Comparison of ENCODE assay signal across 8 cellular contexts in the genomic region with DNA sequence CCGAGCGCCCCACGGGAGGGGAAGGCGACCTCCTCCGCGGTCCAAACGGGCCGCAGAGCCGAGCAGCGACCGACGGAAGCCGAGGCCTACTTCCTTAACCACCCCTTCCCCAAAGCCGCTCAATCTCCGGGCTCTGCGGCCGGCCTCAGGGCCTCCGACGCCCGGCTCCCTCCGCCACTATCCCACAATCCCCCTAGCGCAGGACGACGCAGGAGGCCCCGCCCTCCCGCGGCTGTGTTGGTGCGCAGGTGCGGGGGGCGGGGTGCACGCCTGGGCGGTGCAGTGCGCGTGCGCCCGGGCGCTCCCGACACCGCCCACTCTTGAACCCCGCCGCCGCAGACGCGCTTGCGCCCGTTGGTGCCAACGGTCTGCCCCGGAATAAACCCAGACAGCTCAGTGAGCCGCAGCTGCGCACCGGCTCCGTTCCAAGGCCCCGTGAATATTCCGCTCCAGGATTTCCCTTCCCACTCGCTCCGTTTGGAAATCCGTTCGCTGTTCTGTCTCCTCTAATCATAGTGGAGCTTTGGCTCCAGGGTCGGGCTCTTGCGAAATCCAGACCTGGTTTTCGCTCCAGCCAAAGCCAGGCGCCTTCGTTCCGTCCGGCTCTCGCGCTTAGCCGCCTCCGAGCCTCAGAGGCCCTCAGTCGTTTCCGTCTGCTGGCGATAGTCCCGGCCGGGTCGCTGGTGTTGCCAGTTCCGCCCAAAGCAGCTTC. TPM values are rescaled to one million over a fixed set of nuclear protein-coding genes. Genes with fewer than 3 reads are reported as not detected.
A peak's percentile ranks its signal among the peaks of the same experiment; 100 is the strongest.
DNase-seq lines count a peak whose midpoint lies in the region; ATAC-seq lines count a peak whose summit lies in the region.

A gene with protein sequence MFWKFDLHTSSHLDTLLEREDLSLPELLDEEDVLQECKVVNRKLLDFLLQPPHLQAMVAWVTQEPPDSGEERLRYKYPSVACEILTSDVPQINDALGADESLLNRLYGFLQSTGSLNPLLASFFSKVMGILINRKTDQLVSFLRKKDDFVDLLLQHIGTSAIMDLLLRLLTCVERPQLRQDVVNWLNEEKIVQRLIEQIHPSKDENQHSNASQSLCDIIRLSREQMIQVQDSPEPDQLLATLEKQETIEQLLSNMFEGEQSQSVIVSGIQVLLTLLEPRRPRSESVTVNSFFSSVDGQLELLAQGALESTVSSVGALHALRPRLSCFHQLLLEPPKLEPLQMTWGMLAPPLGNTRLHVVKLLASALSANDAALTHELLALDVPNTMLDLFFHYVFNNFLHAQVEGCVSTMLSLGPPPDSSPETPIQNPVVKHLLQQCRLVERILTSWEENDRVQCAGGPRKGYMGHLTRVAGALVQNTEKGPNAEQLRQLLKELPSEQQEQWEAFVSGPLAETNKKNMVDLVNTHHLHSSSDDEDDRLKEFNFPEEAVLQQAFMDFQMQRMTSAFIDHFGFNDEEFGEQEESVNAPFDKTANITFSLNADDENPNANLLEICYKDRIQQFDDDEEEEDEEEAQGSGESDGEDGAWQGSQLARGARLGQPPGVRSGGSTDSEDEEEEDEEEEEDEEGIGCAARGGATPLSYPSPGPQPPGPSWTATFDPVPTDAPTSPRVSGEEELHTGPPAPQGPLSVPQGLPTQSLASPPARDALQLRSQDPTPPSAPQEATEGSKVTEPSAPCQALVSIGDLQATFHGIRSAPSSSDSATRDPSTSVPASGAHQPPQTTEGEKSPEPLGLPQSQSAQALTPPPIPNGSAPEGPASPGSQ (minus strand): TSS at position 190 of the 712 bp plus-strand sequence. CDS start 11,914 bp downstream, outside the sequence.

- H3K27ac Mint-ChIP-seq in activated naive CD4-positive, alpha-beta T cell treated with anti-CD3 and anti-CD28 coated beads, Interleukin-2, amount 50 U/mL, for 72 hours: peak within 1 kb of the TSS; percentile 97

- H3K4me3 ChIP-seq in GM08714 (ENCODE audit: low read length): peak within 1 kb of the TSS; percentile 92

- peaks cover 43 to 48% of the 10 kb centered on the region in 2 donors for H3K36me3 Mint-ChIP-seq in activated naive CD4-positive, alpha-beta T cell treated with anti-CD3 and anti-CD28 coated beads, Interleukin-2, amount 50 U/mL, for 72 hours

- peak; percentile 71 for ATAC-seq in HG02610 (IDR thresholded peaks at IDR 0.05; ENCODE audit: unreplicated experiment)
- ATAC-seq in activated naive CD4-positive, alpha-beta T cell treated with anti-CD3 and anti-CD28 coated beads, Interleukin-2, amount 50 U/mL, for 72 hours: peak; percentile 75 to 83

- peak; percentile 97 for DNase-seq in NCI-H1092 treated with DMSO at 0.1 percent for 48 hours (lab: John Stamatoyannopoulos, UW)
- peak; percentile 78 for DNase-seq in SKM-1 (lab: John Stamatoyannopoulos, UW; ENCODE audit: unreplicated experiment)
- peak; percentile 95 to 98 for DNase-seq in activated naive CD4-positive, alpha-beta T cell treated with anti-CD3 and anti-CD28 coated beads, Interleukin-2, amount 50 U/mL, for 72 hours (ENCODE audit: low spot score in 2 of 2)
- peak; percentile 98 for DNase-seq in glomerular endothelial cell (ENCODE audit: extremely low read depth, low read depth, low spot score)
- peak; percentile 93 for DNase-seq in occipital lobe (lab: John Stamatoyannopoulos, UW)

- H3K27ac ChIP-seq in temporal lobe (ENCODE audit: low read depth, low read length): peak within 1 kb of the TSS; percentile 94

- H3K9me3 Mint-ChIP-seq in activated naive CD4-positive, alpha-beta T cell treated with anti-CD3 and anti-CD28 coated beads, Interleukin-2, amount 50 U/mL, for 72 hours: no peaks in the 10 kb centered on the region

RNA-seq across cellular contexts. Expression of the gene that starts here (rescaled TPM):
- 100 to 1,000 TPM; 160 to 225 TPM for total RNA-seq in activated naive CD4-positive, alpha-beta T cell treated with anti-CD3 and anti-CD28 coated beads, Interleukin-2, amount 50 U/mL, for 72 hours
- total RNA-seq in glomerular endothelial cell: 49.6 and 66.3 TPM in 2 replicates
- total RNA-seq in occipital lobe: 11.4 TPM
- total RNA-seq in temporal lobe: 13.3 TPM

Comparison
In these comparisons a context has a peak if more than half of its experiments do, and no peak if none do; other contexts are left out.
1. Peak in every context shown above with its lines: DNase-seq, ATAC-seq, H3K4me3 ChIP-seq and H3K27ac ChIP-seq.